Comparison of ENCODE assay signal across 8 cellular contexts in the genomic region with DNA sequence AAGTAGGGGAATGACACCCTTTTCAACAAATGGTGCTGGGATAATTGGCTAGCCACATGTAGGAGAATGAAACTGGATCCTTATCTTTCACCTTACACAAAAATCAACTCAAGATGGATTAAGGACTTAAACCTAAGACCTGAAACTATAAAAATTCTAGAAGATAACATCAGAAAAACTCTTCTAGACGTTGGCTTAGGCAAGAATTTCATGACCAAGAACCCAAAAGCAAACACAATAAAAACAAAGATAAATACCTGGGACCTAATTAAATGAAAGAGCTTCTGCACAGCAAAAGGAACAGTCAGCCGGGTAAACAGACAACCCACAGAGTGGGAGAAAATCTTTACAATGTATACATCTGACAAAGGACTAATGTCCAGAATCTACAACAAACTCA.
DNase-seq lines count a peak whose midpoint lies in the region; ATAC-seq and TF ChIP-seq lines count a peak whose summit lies in the region.
"Not testable (repeated sequence)": the region's sequence is repeated elsewhere in the genome, so short reads cannot be mapped to it uniquely, and the experiment has no call there.

No MANE protein-coding gene starts in this region.

- H3K4me2 ChIP-seq in PC-3 (ENCODE audit: low read length): peak overlapping the region; percentile 38; the same call in 1 of the 2 replicates

- POLR2A ChIA-PET in HEK293 (lab: Yijun Ruan, JAX); HEK293T (lab: Yijun Ruan, JAX); PC-3 (lab: Charles Lee; ENCODE audit: unreplicated experiment): not testable (repeated sequence)

- H3K4me3 ChIP-seq in HEK293 (ENCODE audit: low read depth, low read length); LNCaP clone FGC (ENCODE audit: low read depth, low read length); PC-3 (ENCODE audit: low read length): not testable (repeated sequence)

- BruUV-seq in PC-3 (replicated peaks; lab: Mats Ljungman, UMichigan): not testable (repeated sequence)

- not testable (repeated sequence) for H3K9me3 ChIP-seq in HEK293 (ENCODE audit: control insufficient read depth, insufficient read depth, low read depth, low read length); PC-3 (ENCODE audit: low read length)

- H3K4me1 ChIP-seq in HEK293 (ENCODE audit: control insufficient read depth, insufficient read depth, low read length): not testable (repeated sequence)
- H3K4me1 ChIP-seq in PC-3 (ENCODE audit: insufficient read depth, low read length): peaks cover 39% of the 10 kb centered on the region

- H3K36me3 ChIP-seq in HEK293 (ENCODE audit: control insufficient read depth in 2 of 2, insufficient read depth in 1 of 2, low read length in 2 of 2); PC-3 (ENCODE audit: low read depth, low read length): not testable (repeated sequence)

- H3K9me2 ChIP-seq in PC-3 (replicated peaks; ENCODE audit: low read length): not testable (repeated sequence)

- peak; percentile 31 for ATAC-seq in PC-3

- H3K27me3 ChIP-seq in PC-3 (ENCODE audit: low read length): not testable (repeated sequence)

- peak overlapping the region; percentile 53 for H3K27ac ChIP-seq in 22Rv1
- not testable (repeated sequence) for H3K27ac ChIP-seq in HEK293 (ENCODE audit: extremely low read depth, low read depth, low read length)
- H3K27ac ChIP-seq in PC-3 (ENCODE audit: low read length): peak overlapping the region; percentile 38; the same call in 1 of the 2 replicates
- peak overlapping the region; percentile 76 for H3K27ac ChIP-seq in VCaP

- CTCF ChIA-PET in HEK293 (lab: Yijun Ruan, JAX); HEK293T (lab: Yijun Ruan, JAX): not testable (repeated sequence)
- CTCF ChIA-PET in PC-3 (lab: Charles Lee): interaction anchor here (0.5 kb wide), 1 partner anchor 398 kb away, joined by 3 read pairs; no protein-coding TSS in a partner anchor

- H3F3A ChIP-seq in PC-3 (ENCODE audit: low read length, unreplicated experiment): not testable (repeated sequence)

- not testable (repeated sequence) for H3K9ac ChIP-seq in PC-3 (ENCODE audit: low read length)

- DNase-seq in HEK293T (ENCODE audit: extremely low spot score): not testable (repeated sequence)
- peak; percentile 23 for DNase-seq in HT-29 (ENCODE audit: low spot score)
- peak; percentile 62 for DNase-seq in LNCaP clone FGC (ENCODE audit: low read depth)
- peak; percentile 8 for DNase-seq in LoVo (ENCODE audit: low spot score)
- peak; percentile 56 for DNase-seq in PC-3

- not testable (repeated sequence) for H3K79me2 ChIP-seq in PC-3 (ENCODE audit: low read length)

- TF ChIP-seq CTCF in 22Rv1 (IDR thresholded peaks at IDR 0.05); HEK293 (tag by site-specific recombination; IDR thresholded peaks at IDR 0.05); LNCaP clone FGC (IDR thresholded peaks at IDR 0.05; ENCODE audit: control insufficient read depth, extremely low read depth, insufficient read depth); PC-3 (conservative IDR thresholded peaks at IDR 0.05; ENCODE audit: low read depth, low read length); VCaP (conservative IDR thresholded peaks at IDR 0.05): not testable (repeated sequence)

- not testable (repeated sequence) for H2AFZ ChIP-seq in PC-3 (ENCODE audit: low read length)

- intact Hi-C loops in PC-3 (cut with micrococcal nuclease): loop anchor here (5.0 to 10.0 kb wide), 6 partner anchors 74 to 1409 kb away; no protein-coding TSS in a partner anchor

- not testable (repeated sequence) for H4K20me1 ChIP-seq in PC-3 (ENCODE audit: low read length)

TF ChIP-seq in HEK293, 187 proteins besides CTCF, POLR2A, EP300 and RAD21 (continues in another document):
- peak; percentile 98 for TF ChIP-seq FEZF1 (tag by site-specific recombination; IDR thresholded peaks at IDR 0.05)
- peak; percentile 76 for TF ChIP-seq ZNF561 (tag by site-specific recombination; IDR thresholded peaks at IDR 0.05; ENCODE audit: borderline replicate concordance)
- TF ChIP-seq GLIS1 (tag by site-specific recombination; IDR thresholded peaks at IDR 0.05): peak; percentile 76
- TF ChIP-seq ZNF843 (tag by site-specific recombination; IDR thresholded peaks at IDR 0.05): peak; percentile 99
- peak; percentile 73; the same call in 1 of the 2 replicates for TF ChIP-seq BCL11A (tag by site-specific recombination; IDR thresholded peaks at IDR 0.05; ENCODE audit: low read depth)
- TF ChIP-seq, protein P1, sequence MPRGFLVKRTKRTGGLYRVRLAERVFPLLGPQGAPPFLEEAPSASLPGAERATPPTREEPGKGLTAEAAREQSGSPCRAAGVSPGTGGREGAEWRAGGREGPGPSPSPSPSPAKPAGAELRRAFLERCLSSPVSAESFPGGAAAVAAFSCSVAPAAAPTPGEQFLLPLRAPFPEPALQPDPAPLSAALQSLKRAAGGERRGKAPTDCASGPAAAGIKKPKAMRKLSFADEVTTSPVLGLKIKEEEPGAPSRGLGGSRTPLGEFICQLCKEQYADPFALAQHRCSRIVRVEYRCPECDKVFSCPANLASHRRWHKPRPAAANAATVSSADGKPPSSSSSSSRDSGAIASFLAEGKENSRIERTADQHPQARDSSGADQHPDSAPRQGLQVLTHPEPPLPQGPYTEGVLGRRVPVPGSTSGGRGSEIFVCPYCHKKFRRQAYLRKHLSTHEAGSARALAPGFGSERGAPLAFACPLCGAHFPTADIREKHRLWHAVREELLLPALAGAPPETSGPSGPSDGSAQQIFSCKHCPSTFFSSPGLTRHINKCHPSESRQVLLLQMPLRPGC (tag by site-specific recombination; IDR thresholded peaks at IDR 0.05): peak; percentile 84
- TF ChIP-seq ZNF391 (tag by site-specific recombination; IDR thresholded peaks at IDR 0.05; ENCODE audit: borderline replicate concordance, low read depth): peak; percentile 46; the same call in 1 of the 2 replicates
- TF ChIP-seq HOXD13 (CRISPR knock-in tag; IDR thresholded peaks at IDR 0.05; ENCODE audit: borderline replicate concordance): peak; percentile 83
- 0 out of 2 replicates have a peak, but pooled peaks have one; percentile 36 for TF ChIP-seq ZNF146 (tag by site-specific recombination; IDR thresholded peaks at IDR 0.05)
- TF ChIP-seq ZNF239 (tag by site-specific recombination; IDR thresholded peaks at IDR 0.05): peak; percentile 57; the same call in 1 of the 2 replicates
- TF ChIP-seq, protein P2, sequence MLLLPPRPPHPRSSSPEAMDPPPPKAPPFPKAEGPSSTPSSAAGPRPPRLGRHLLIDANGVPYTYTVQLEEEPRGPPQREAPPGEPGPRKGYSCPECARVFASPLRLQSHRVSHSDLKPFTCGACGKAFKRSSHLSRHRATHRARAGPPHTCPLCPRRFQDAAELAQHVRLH (tag by site-specific recombination; IDR thresholded peaks at IDR 0.05): peak; percentile 92
- TF ChIP-seq KLF10 (tag by site-specific recombination; IDR thresholded peaks at IDR 0.05): peak; percentile 60; the same call in 1 of the 2 replicates
- peak; percentile 34; the same call in 1 of the 2 replicates for TF ChIP-seq ZNF596 (tag by site-specific recombination; IDR thresholded peaks at IDR 0.05)
- peak; percentile 56; the same call in 1 of the 2 replicates for TF ChIP-seq ZNF501 (tag by site-specific recombination; IDR thresholded peaks at IDR 0.05)

TF ChIP-seq in HEK293T, 16 proteins besides CTCF, POLR2A, EP300 and RAD21:
- TF ChIP-seq, protein P3, sequence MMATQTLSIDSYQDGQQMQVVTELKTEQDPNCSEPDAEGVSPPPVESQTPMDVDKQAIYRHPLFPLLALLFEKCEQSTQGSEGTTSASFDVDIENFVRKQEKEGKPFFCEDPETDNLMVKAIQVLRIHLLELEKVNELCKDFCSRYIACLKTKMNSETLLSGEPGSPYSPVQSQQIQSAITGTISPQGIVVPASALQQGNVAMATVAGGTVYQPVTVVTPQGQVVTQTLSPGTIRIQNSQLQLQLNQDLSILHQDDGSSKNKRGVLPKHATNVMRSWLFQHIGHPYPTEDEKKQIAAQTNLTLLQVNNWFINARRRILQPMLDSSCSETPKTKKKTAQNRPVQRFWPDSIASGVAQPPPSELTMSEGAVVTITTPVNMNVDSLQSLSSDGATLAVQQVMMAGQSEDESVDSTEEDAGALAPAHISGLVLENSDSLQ (IDR thresholded peaks at IDR 0.05): peak; percentile 34; the same call in 1 of the 2 replicates
- TF ChIP-seq FOXA1 (IDR thresholded peaks at IDR 0.05) (peak; percentile 78), CTBP1 (IDR thresholded peaks at IDR 0.05; ENCODE audit: borderline replicate concordance) (peak; percentile 32; the same call in 1 of the 2 replicates)
